27 cellular contexts compared by ENCODE assay signal in the genomic region with DNA sequence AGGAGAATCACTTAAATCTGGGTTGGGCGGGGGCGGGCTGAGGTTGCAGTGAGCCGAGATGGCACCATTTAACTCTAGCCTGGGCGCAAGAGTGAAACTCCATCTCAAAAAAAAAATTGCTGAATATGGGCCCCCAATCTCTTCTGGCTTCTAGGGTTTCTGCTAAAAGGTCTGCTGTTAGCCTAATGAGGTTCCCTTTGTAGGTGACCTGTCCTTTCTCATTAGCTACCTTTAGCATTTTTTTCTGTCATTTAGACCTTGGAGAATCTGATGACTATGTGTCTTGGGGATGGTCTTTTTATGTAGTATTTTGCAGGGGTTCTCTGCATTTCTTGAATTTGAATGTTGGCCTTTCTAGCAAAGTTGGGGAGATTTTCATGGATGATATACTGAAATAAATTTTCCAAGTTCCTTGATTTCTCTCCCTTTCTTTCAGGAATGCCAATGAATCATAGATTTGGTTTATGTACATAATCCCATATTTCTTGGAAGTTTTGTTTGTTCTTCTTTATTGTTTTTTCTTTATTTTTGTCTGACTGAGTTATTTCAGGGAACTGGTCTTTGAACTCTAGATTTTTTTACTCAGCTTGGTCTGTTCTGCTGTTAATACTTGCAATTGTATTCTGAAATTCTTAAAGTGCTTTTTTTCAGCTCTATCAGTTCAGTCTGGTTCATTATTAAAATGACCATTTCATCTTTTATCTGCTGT.
"Had no signal": no experiment of that assay in that cellular context is flagged by ENCODE, and none has a peak within 500 bp of the region (broad histone marks: within the 10 kb centered on the region; RNA-seq: fewer than 3 reads in every experiment).

No MANE protein-coding gene starts in this region.

- H3K27me3 ChIP-seq: colonic mucosa, dorsolateral prefrontal cortex, esophagus muscularis mucosa, esophagus squamous epithelium, foreskin keratinocyte, gastrocnemius medialis, gastroesophageal sphincter, heart left ventricle, heart right ventricle had no signal

- H3K9me3 ChIP-seq: colonic mucosa, esophagus muscularis mucosa, gastrocnemius medialis had no signal

- H3K36me3 ChIP-seq: colonic mucosa, esophagus muscularis mucosa, esophagus squamous epithelium, gastrocnemius medialis, gastroesophageal sphincter, heart left ventricle, heart right ventricle had no signal

- H3K27ac ChIP-seq: colonic mucosa, coronary artery, dorsolateral prefrontal cortex, epithelial cell of prostate, esophagus muscularis mucosa, esophagus squamous epithelium, foreskin keratinocyte, gastrocnemius medialis, gastroesophageal sphincter, heart left ventricle, heart right ventricle had no signal

- H3K4me3 ChIP-seq: colonic mucosa, coronary artery, dorsolateral prefrontal cortex, esophagus muscularis mucosa, esophagus squamous epithelium, gastrocnemius medialis, gastroesophageal sphincter, heart left ventricle, heart right ventricle had no signal

- DNase-seq: colonic mucosa; cortex of kidney; dermis blood vessel endothelial cell; dorsolateral prefrontal cortex; effector CD4-positive, alpha-beta T cell; effector CD8-positive, alpha-beta T cell; effector memory CD4-positive, alpha-beta T cell; effector memory CD8-positive, alpha-beta T cell; endodermal cell; erythroblast; esophagus squamous epithelium; foreskin fibroblast; foreskin keratinocyte; foreskin melanocyte; gastrocnemius medialis; glutamatergic neuron; head of caudate nucleus; heart left ventricle; heart right ventricle had no signal

- H3K4me1 ChIP-seq: colonic mucosa, esophagus muscularis mucosa, esophagus squamous epithelium, foreskin keratinocyte, gastrocnemius medialis, gastroesophageal sphincter, heart left ventricle, heart right ventricle had no signal

- FAIRE-seq: colon, endometrium, frontal cortex had no signal

- ATAC-seq: effector memory CD8-positive, alpha-beta T cell; esophagus mucosa; foreskin keratinocyte; gastrocnemius medialis; gastroesophageal sphincter; heart left ventricle; heart right ventricle had no signal
